9 cellular contexts compared by ENCODE assay signal in the genomic region with DNA sequence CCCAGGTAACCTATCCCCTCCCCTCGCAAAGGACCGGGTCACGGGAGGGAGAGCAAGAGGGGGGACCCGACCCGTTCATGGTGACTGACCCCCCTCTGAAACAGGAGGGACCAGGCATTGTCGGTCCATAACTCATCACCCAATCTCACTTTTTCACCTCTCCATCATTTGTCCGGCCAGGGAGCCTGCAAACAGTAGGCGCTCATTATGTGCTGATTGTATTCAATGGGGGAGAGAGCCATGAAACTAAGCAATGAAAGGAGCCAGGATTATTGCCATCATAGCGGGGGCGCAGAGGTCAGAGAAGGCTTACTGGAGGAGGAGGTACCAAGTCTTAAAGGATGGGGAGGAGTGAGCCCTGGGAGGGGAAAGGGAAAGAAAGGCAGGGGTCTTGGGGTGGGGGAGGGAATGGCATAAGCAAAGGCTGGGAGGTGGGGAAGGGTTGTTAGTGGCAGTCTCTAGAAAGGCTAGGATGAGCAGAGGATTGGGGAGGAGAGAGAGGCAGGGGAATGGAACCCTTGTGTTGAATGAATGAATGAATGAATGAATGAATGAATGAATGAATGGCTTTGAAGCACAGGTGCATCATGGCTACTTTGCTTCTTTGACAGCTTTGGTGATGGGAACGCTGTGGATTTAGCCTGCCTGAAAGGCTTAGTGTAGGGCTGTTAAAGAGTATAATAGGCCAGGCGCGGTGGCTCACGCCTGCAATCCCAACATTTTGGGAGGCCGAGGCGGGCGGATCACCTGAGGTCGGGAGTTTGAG. TPM values are rescaled to one million over a fixed set of nuclear protein-coding genes. Genes with fewer than 3 reads are reported as not detected.
DNase-seq lines count a peak whose midpoint lies in the region; ATAC-seq and TF ChIP-seq lines count a peak whose summit lies in the region.
"Had no signal": no experiment of that assay in that cellular context is flagged by ENCODE, and none has a peak within 500 bp of the region (broad histone marks: within the 10 kb centered on the region; RNA-seq: fewer than 3 reads in every experiment).

No MANE protein-coding gene starts in this region.

- no peak for ATAC-seq in SK-N-SH treated with all-trans-retinoic acid at 6 μM for 48 hours
- ATAC-seq in gastroesophageal sphincter = no peak
- ATAC-seq in stimulated activated effector memory CD8-positive, alpha-beta T cell treated with anti-CD3 and anti-CD28 coated beads, Interleukin-12 subunit alpha, Interleukin-12 subunit beta, amount 100 ng/mL, for 72 hours = no peak
- ATAC-seq in GM19395 (IDR thresholded peaks at IDR 0.05; ENCODE audit: unreplicated experiment) = no peak

- WGBS in SK-N-SH (ENCODE audit: low lambda C conversion rate) = 96% methylated on average over 15 of the region's 18 CpGs
- 83 to 94% methylated on average over 11 to 12 of the region's 18 CpGs for WGBS in gastroesophageal sphincter (ENCODE audit: low coverage in 1 of 2), 2 donors

- H3F3A ChIP-seq in SK-N-SH (replicated peaks; ENCODE audit: insufficient read depth) = peaks cover 5% of the 10 kb centered on the region

- TF ChIP-seq CTCF in SK-N-SH (IDR thresholded peaks at IDR 0.05) (no peak), WI38 (IDR thresholded peaks at IDR 0.05; ENCODE audit: low read depth, low read length) (no peak), gastroesophageal sphincter (IDR thresholded peaks at IDR 0.05) (no peak), GM13977 (IDR thresholded peaks at IDR 0.05; ENCODE audit: extremely low read depth, insufficient read depth, missing control alignments) (no peak), BE2C (IDR thresholded peaks at IDR 0.05; ENCODE audit: low read depth, low read length) (no peak)

- TF ChIP-seq RAD21 in SK-N-SH (IDR thresholded peaks at IDR 0.05; ENCODE audit: low read length) = no peak

- peak overlapping the region; percentile 80 for H3K4me3 Mint-ChIP-seq in stimulated activated effector memory CD8-positive, alpha-beta T cell treated with anti-CD3 and anti-CD28 coated beads, Interleukin-12 subunit alpha, Interleukin-12 subunit beta, amount 100 ng/mL, for 72 hours

- H3K4me2 ChIP-seq in SK-N-SH = peak overlapping the region; percentile 90

- no peak overlapping the region for H3K9ac ChIP-seq in SK-N-SH

- in situ Hi-C loops in GM13977 (cut with MboI; ENCODE audit: low pct_unique_long_range_greater_than_20kb, low sequenced_read_pairs, unreplicated experiment) = no loop called here

- POLR2A ChIA-PET in SK-N-SH (lab: Yijun Ruan, JAX) = no interaction called here

- no peaks in the 10 kb centered on the region for H3K9me3 Mint-ChIP-seq in stimulated activated effector memory CD8-positive, alpha-beta T cell treated with anti-CD3 and anti-CD28 coated beads, Interleukin-12 subunit alpha, Interleukin-12 subunit beta, amount 100 ng/mL, for 72 hours

- CTCF ChIA-PET in SK-N-SH (lab: Yijun Ruan, JAX) = no interaction called here

- H3K9me2 ChIP-seq in SK-N-SH = no peaks in the 10 kb centered on the region

- no peaks in the 10 kb centered on the region for H3K9me3 ChIP-seq in SK-N-SH
- H3K9me3 ChIP-seq in gastroesophageal sphincter = no peaks in the 10 kb centered on the region
- H3K9me3 ChIP-seq in BE2C = no peaks in the 10 kb centered on the region

- H3K36me3 Mint-ChIP-seq in stimulated activated effector memory CD8-positive, alpha-beta T cell treated with anti-CD3 and anti-CD28 coated beads, Interleukin-12 subunit alpha, Interleukin-12 subunit beta, amount 100 ng/mL, for 72 hours = peaks cover 57% of the 10 kb centered on the region

- H3K79me2 ChIP-seq in SK-N-SH (ENCODE audit: insufficient read depth) = no peaks in the 10 kb centered on the region; the same call in 1 of the 2 replicates

- H4K20me1 ChIP-seq in SK-N-SH (ENCODE audit: insufficient read depth) = no peaks in the 10 kb centered on the region

- H3K4me1 Mint-ChIP-seq in stimulated activated effector memory CD8-positive, alpha-beta T cell treated with anti-CD3 and anti-CD28 coated beads, Interleukin-12 subunit alpha, Interleukin-12 subunit beta, amount 100 ng/mL, for 72 hours = peaks cover 27% of the 10 kb centered on the region

- H3K27ac ChIP-seq in SK-N-SH (ENCODE audit: low read depth in 2 of 2, low read length in 1 of 2) (no peak overlapping the region), gastroesophageal sphincter (peak overlapping the region in 3 of 4 donors; percentile 92 to 94 (median 93))
- H3K27ac ChIP-seq: 22Rv1 had no signal

- no peak for DNase-seq in SK-N-SH
- no peak for DNase-seq in stimulated activated effector memory CD8-positive, alpha-beta T cell treated with anti-CD3 and anti-CD28 coated beads, Interleukin-12 subunit alpha, Interleukin-12 subunit beta, amount 100 ng/mL, for 72 hours (ENCODE audit: low spot score in 2 of 2)
- DNase-seq in GM13977 (ENCODE audit: low spot score) = no peak
- no peak for DNase-seq in BE2C

- peaks cover 0 to 4% of the 10 kb centered on the region in 2 experiments for H3K36me3 ChIP-seq in SK-N-SH (replicated peaks in 1 of 2; ENCODE audit: control insufficient read depth in 1 of 2, insufficient read depth in 2 of 2, low read length in 1 of 2)
- H3K36me3 ChIP-seq in gastroesophageal sphincter = peaks cover 0 to 37% of the 10 kb centered on the region in 2 donors
- H3K36me3 ChIP-seq in BE2C = no peaks in the 10 kb centered on the region

- TF ChIP-seq EP300 in SK-N-SH (IDR thresholded peaks at IDR 0.05; ENCODE audit: borderline replicate concordance in 1 of 2, low read depth in 1 of 2, low read length in 1 of 2) (no peak), gastroesophageal sphincter (IDR thresholded peaks at IDR 0.05) (no peak)

- H3K4me3 ChIP-seq in SK-N-SH (ENCODE audit: low read depth in 2 of 2, low read length in 1 of 2) = peak overlapping the region; percentile 82 to 100; a peak in 3 of 4 replicates
- peak overlapping the region; percentile 79 for H3K4me3 ChIP-seq in WI38 (ENCODE audit: low read depth, low read length)
- peak overlapping the region in 1 of 2 donors; percentile 98 for H3K4me3 ChIP-seq in gastroesophageal sphincter
- no peak overlapping the region for H3K4me3 ChIP-seq in BE2C (ENCODE audit: low read depth, low read length)

- H3K27me3 ChIP-seq in SK-N-SH (ENCODE audit: insufficient read depth) = peaks cover 3% of the 10 kb centered on the region; the same call in 1 of the 2 replicates
- no peaks in the 10 kb centered on the region for H3K27me3 ChIP-seq in gastroesophageal sphincter
- H3K27me3 ChIP-seq in BE2C = peaks cover 28% of the 10 kb centered on the region

- H2AFZ ChIP-seq in SK-N-SH (ENCODE audit: low read depth) = no peak overlapping the region

- H3K4me1 ChIP-seq in SK-N-SH (ENCODE audit: control insufficient read depth in 1 of 2, insufficient read depth in 2 of 2, low read depth in 1 of 2, low read length in 1 of 2) (peaks cover 0 to 7% of the 10 kb centered on the region in 2 experiments; a peak in 1 of 4 replicates), gastroesophageal sphincter (peaks cover 0 to 15% (median 0%) of the 10 kb centered on the region in 3 donors), BE2C (no peaks in the 10 kb centered on the region)

- H3K27ac Mint-ChIP-seq in stimulated activated effector memory CD8-positive, alpha-beta T cell treated with anti-CD3 and anti-CD28 coated beads, Interleukin-12 subunit alpha, Interleukin-12 subunit beta, amount 100 ng/mL, for 72 hours = peak overlapping the region; percentile 85

- no peak for TF ChIP-seq POLR2A in gastroesophageal sphincter (IDR thresholded peaks at IDR 0.05)

TF ChIP-seq in SK-N-SH, 30 proteins besides CTCF, POLR2A, EP300 and RAD21:
- TF ChIP-seq YY1 (IDR thresholded peaks at IDR 0.05; ENCODE audit: low read depth) = no peak
TF ChIP-seq in SK-N-SH: peak in this region for 0.

TF ChIP-seq in SK-N-SH treated with all-trans-retinoic acid at 6 μM for 48 hours, 23 proteins besides CTCF, POLR2A, EP300 and RAD21 (continues in another document):
- TF ChIP-seq ISL1 (CRISPR knock-in tag; IDR thresholded peaks at IDR 0.05) (no peak), ZNF70 (CRISPR knock-in tag; IDR thresholded peaks at IDR 0.05) (no peak)

RNA-seq across cellular contexts. Expression of a gene that starts 1.4 kb away (rescaled TPM):
- 36.6 and 43.2 TPM in 2 replicates for polyA plus RNA-seq in SK-N-SH (2012; rRNA removed)
- 18.0 and 22.7 TPM in 2 replicates for polyA plus RNA-seq in SK-N-SH (2012; cell fraction: cytosol; rRNA removed)
- polyA plus RNA-seq in SK-N-SH (2012; cell fraction: nucleus; rRNA removed) = 171 and 186 TPM in 2 replicates
- total RNA-seq in gastroesophageal sphincter = 10 to 100 TPM; 23.4 to 31.6 (median 26.2) TPM
- polyA plus RNA-seq in BE2C (2012; ENCODE audit: insufficient read depth, insufficient read length, low read depth) = 1.5 TPM

RNA-seq across cellular contexts. Expression of a gene that starts 15.0 kb away (rescaled TPM):
- 0.13 and 0.32 TPM in 2 replicates for polyA plus RNA-seq in SK-N-SH (2012; rRNA removed)
- polyA plus RNA-seq in SK-N-SH (2012; cell fraction: cytosol; rRNA removed) = 0.14 and 0.20 TPM in 2 replicates
- polyA plus RNA-seq in SK-N-SH (2012; cell fraction: nucleus; rRNA removed) = 0.75 and 0.85 TPM in 2 replicates
- total RNA-seq in gastroesophageal sphincter = not detected
- polyA plus RNA-seq in BE2C (2012; ENCODE audit: insufficient read depth, insufficient read length, low read depth) = 1.0 TPM

RNA-seq across cellular contexts. Expression of a gene that starts 18.7 kb away (rescaled TPM):
- polyA plus RNA-seq in SK-N-SH (2012; rRNA removed) = 62.5 and 75.6 TPM in 2 replicates
- polyA plus RNA-seq in SK-N-SH (2012; cell fraction: cytosol; rRNA removed) = 39.3 and 43.8 TPM in 2 replicates
- polyA plus RNA-seq in SK-N-SH (2012; cell fraction: nucleus; rRNA removed) = 161 and 162 TPM in 2 replicates
- total RNA-seq in gastroesophageal sphincter = 10 to 100 TPM; 22.7 to 40.3 (median 31.5) TPM
- polyA plus RNA-seq in BE2C (2012; ENCODE audit: insufficient read depth, insufficient read length, low read depth) = 333 TPM

RNA-seq across cellular contexts. Expression of a gene that starts 24.0 kb away (rescaled TPM):
- 6.8 and 8.7 TPM in 2 replicates for polyA plus RNA-seq in SK-N-SH (2012; rRNA removed)
- 1.5 and 3.1 TPM in 2 replicates for polyA plus RNA-seq in SK-N-SH (2012; cell fraction: cytosol; rRNA removed)
- 40.4 and 42.9 TPM in 2 replicates for polyA plus RNA-seq in SK-N-SH (2012; cell fraction: nucleus; rRNA removed)
- total RNA-seq in gastroesophageal sphincter = 10 to 100 TPM in 1 of 4 donors, 1 to 10 TPM in 2, under 1 TPM in 1; 0.96 to 15.7 (median 5.3) TPM
- polyA plus RNA-seq in BE2C (2012; ENCODE audit: insufficient read depth, insufficient read length, low read depth) = 139 TPM

RNA-seq across cellular contexts. Expression of a gene that starts 32.2 kb away (rescaled TPM):
- 271 and 432 TPM in 2 replicates for polyA plus RNA-seq in SK-N-SH (2012; rRNA removed)
- 269 and 330 TPM in 2 replicates for polyA plus RNA-seq in SK-N-SH (2012; cell fraction: cytosol; rRNA removed)
- 792 and 878 TPM in 2 replicates for polyA plus RNA-seq in SK-N-SH (2012; cell fraction: nucleus; rRNA removed)
- total RNA-seq in gastroesophageal sphincter = 100 to 1,000 TPM; 295 to 323 (median 310) TPM
- polyA plus RNA-seq in BE2C (2012; ENCODE audit: insufficient read depth, insufficient read length, low read depth) = 765 TPM

Comparison
In these comparisons a context has a peak if more than half of its experiments do, and no peak if none do; other contexts are left out.
1. H3K27ac ChIP-seq: peak in gastroesophageal sphincter (3 of 4); none in SK-N-SH (0 of 2).